12 cellular contexts compared by ENCODE assay signal in the genomic region with DNA sequence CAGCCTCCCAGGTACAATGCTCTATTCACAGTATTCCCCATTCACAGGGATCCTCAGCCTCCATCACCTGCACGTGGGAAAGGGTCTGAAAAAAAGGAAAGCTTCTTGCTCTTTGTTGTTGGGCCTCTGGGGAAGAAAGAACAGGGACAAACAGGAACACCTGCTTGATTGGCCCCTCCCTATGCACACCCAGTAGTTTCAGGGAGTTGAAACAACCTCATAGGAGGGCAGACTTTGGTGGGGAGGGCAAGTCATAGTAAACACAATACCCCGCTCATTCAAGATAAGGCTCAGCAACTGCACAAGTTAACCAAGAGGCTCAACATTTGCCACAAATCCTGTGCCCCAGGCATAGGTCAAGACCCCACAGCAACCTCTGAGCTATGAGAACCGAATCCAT. TPM values are rescaled to one million over a fixed set of nuclear protein-coding genes. Genes with fewer than 3 reads are reported as not detected.
"Had no signal": no experiment of that assay in that cellular context is flagged by ENCODE, and none has a peak within 500 bp of the region (broad histone marks: within the 10 kb centered on the region; RNA-seq: fewer than 3 reads in every experiment).

No MANE protein-coding gene starts in this region.

- H3K4me3 Mint-ChIP-seq: activated naive CD4-positive, alpha-beta T cell treated with anti-CD3 and anti-CD28 coated beads, Interleukin-2, amount 50 U/mL, for 24 hours; effector memory CD8-positive, alpha-beta T cell; stimulated activated naive B cell treated with anti-CD40 and anti-IgM and Interleukin-4, amounts not matched to agents 10 μg/mL and 1 μg/mL and 100 μg/mL, for 72 hours had no signal

- H3K27ac Mint-ChIP-seq: activated naive CD4-positive, alpha-beta T cell treated with anti-CD3 and anti-CD28 coated beads, Interleukin-2, amount 50 U/mL, for 24 hours; effector memory CD8-positive, alpha-beta T cell; stimulated activated naive B cell treated with anti-CD40 and anti-IgM and Interleukin-4, amounts not matched to agents 10 μg/mL and 1 μg/mL and 100 μg/mL, for 72 hours had no signal

- ATAC-seq: effector memory CD8-positive, alpha-beta T cell; stimulated activated naive B cell treated with anti-CD40 and anti-IgM and Interleukin-4, amounts not matched to agents 10 μg/mL and 1 μg/mL and 100 μg/mL, for 72 hours had no signal

- H3K4me1 Mint-ChIP-seq: activated naive CD4-positive, alpha-beta T cell treated with anti-CD3 and anti-CD28 coated beads, Interleukin-2, amount 50 U/mL, for 24 hours had no signal

- H3K27me3 Mint-ChIP-seq: activated naive CD4-positive, alpha-beta T cell treated with anti-CD3 and anti-CD28 coated beads, Interleukin-2, amount 50 U/mL, for 24 hours had no signal

- H3K36me3 Mint-ChIP-seq: activated naive CD4-positive, alpha-beta T cell treated with anti-CD3 and anti-CD28 coated beads, Interleukin-2, amount 50 U/mL, for 24 hours; stimulated activated naive B cell treated with anti-CD40 and anti-IgM and Interleukin-4, amounts not matched to agents 10 μg/mL and 1 μg/mL and 100 μg/mL, for 72 hours had no signal

- DNase-seq: activated effector memory CD4-positive, alpha-beta T cell treated with Interleukin-2 at 50 U/mL for 16 hours; central memory CD4-positive, alpha-beta T cell; effector memory CD8-positive, alpha-beta T cell; stimulated activated naive B cell treated with anti-CD40 and anti-IgM and Interleukin-4, amounts not matched to agents 10 μg/mL and 1 μg/mL and 100 μg/mL, for 72 hours; transverse colon had no signal

- H3K9me3 Mint-ChIP-seq: activated naive CD4-positive, alpha-beta T cell treated with anti-CD3 and anti-CD28 coated beads, Interleukin-2, amount 50 U/mL, for 24 hours; effector memory CD8-positive, alpha-beta T cell; stimulated activated naive B cell treated with anti-CD40 and anti-IgM and Interleukin-4, amounts not matched to agents 10 μg/mL and 1 μg/mL and 100 μg/mL, for 72 hours had no signal

RNA-seq across cellular contexts. Expression of a gene that starts 1.7 kb away (rescaled TPM):
- total RNA-seq: epithelial cell of proximal tubule, hepatocyte, kidney epithelial cell, lower leg skin, smooth muscle cell, subcutaneous adipose tissue, transverse colon had no signal
- polyA plus RNA-seq: hepatocyte, smooth muscle cell had no signal
